In genomic region chr15:63870043-63870394, GRCh38 we compare ENCODE assay signal across 15 cellular contexts. TPM values are rescaled to one million over a fixed set of nuclear protein-coding genes. Genes with fewer than 3 reads are reported as not detected.
DNase-seq lines count a peak whose midpoint lies in the region; ATAC-seq, FAIRE-seq and TF ChIP-seq lines count a peak whose summit lies in the region.
"Had no signal": no experiment of that assay in that cellular context is flagged by ENCODE, and none has a peak within 500 bp of the region (broad histone marks: within the 10 kb centered on the region; RNA-seq: fewer than 3 reads in every experiment).

No MANE protein-coding gene starts in this region.

- 39% methylated on average over 2 of the region's 2 CpGs for WGBS in mammary epithelial cell (ENCODE audit: low coverage, missing lambda C conversion rate)
- WGBS in GM12878 (ENCODE audit: insufficient coverage, insufficient replicate concordance, low lambda C conversion rate, missing lambda C conversion rate): 0% methylated on average over 2 of the region's 2 CpGs

- POLR2A ChIA-PET in MCF 10A (lab: Yijun Ruan, JAX): no interaction called here
- POLR2A ChIA-PET in GM12878 (lab: Charles Lee): interaction anchor here (0.6 to 5.6 kb wide), 7 partner anchors 8 to 37 kb away, joined by 3 to 53 read pairs (median 7); partner anchors contain the start of gene HERC1
- POLR2A ChIA-PET in OCI-LY7 (lab: Charles Lee): interaction anchor here (0.6 to 0.9 kb wide), 3 partner anchors 24 to 61 kb away, joined by 3 to 4 read pairs (median 3); no protein-coding TSS in a partner anchor

- H3K27ac Mint-ChIP-seq in MCF 10A (ENCODE audit: low read depth, unreplicated experiment): no peak overlapping the region

- no peak for TF ChIP-seq RAD21 in GM12878 (IDR thresholded peaks at IDR 0.05; ENCODE audit: insufficient read depth, low read depth, low read length)

- H3K4me2 ChIP-seq in mammary epithelial cell (ENCODE audit: insufficient read depth, low read depth, low read length) (no peak overlapping the region), GM12878 (ENCODE audit: control insufficient read depth, insufficient read depth) (peak overlapping the region; percentile 30; the same call in 1 of the 2 replicates), OCI-LY7 (ENCODE audit: low read length) (no peak overlapping the region)

- no peak for FAIRE-seq in GM12878 (lab: Jason Lieb, UNC)

- TF ChIP-seq CTCF in MCF 10A (IDR thresholded peaks at IDR 0.05; ENCODE audit: unreplicated experiment): no peak
- no peak for TF ChIP-seq CTCF in mammary epithelial cell (conservative IDR thresholded peaks at IDR 0.05 in 1 of 2, IDR thresholded peaks at IDR 0.05 in 1 of 2; ENCODE audit: extremely low read depth in 1 of 2, insufficient read depth in 1 of 2, low read depth in 1 of 2, low read length in 2 of 2)
- TF ChIP-seq CTCF in GM12878 (IDR thresholded peaks at IDR 0.05 in 2 of 3, conservative IDR thresholded peaks at IDR 0.05 in 1 of 3; ENCODE audit: control insufficient read depth in 2 of 3, extremely low read depth in 1 of 3, insufficient read depth in 1 of 3, low read depth in 3 of 3, low read length in 3 of 3): no peak
- TF ChIP-seq CTCF in OCI-LY7 (conservative IDR thresholded peaks at IDR 0.05; ENCODE audit: low read length): no peak

- no TSS peak for BruUV-seq in MCF 10A (replicated peaks; lab: Mats Ljungman, UMichigan)
- BruUV-seq in mammary epithelial cell (replicated peaks; lab: Mats Ljungman, UMichigan): no TSS peak
- no TSS peak for BruUV-seq in GM12878 (replicated peaks; lab: Mats Ljungman, UMichigan)
- no TSS peak for BruUV-seq in OCI-LY7 (replicated peaks; lab: Mats Ljungman, UMichigan)

- in situ Hi-C loops in mammary epithelial cell (cut with MboI; ENCODE audit: low sequenced_read_pairs in 2 of 2): no loop called here
- in situ Hi-C loops in GM12878 (cut with MboI): no loop called here

- ATAC-seq in GM12878 (peak; percentile 84), GM21515 (IDR thresholded peaks at IDR 0.05; ENCODE audit: unreplicated experiment) (no peak)

- H3K4me3 Mint-ChIP-seq in MCF 10A (ENCODE audit: unreplicated experiment): no peak overlapping the region

- no peaks in the 10 kb centered on the region for H4K20me1 ChIP-seq in mammary epithelial cell (ENCODE audit: insufficient read depth, low read length)
- no peaks in the 10 kb centered on the region for H4K20me1 ChIP-seq in GM12878 (ENCODE audit: control insufficient read depth, insufficient read depth)
- H4K20me1 ChIP-seq in OCI-LY7 (ENCODE audit: insufficient read depth, low read length): no peaks in the 10 kb centered on the region

- H3K9me2 ChIP-seq in OCI-LY7 (ENCODE audit: insufficient read depth, low read length): no peaks in the 10 kb centered on the region

- H3K9ac ChIP-seq in mammary epithelial cell (ENCODE audit: insufficient read depth, low read length) (no peak overlapping the region), GM12878 (ENCODE audit: control insufficient read depth, insufficient read depth, low read length) (no peak overlapping the region)

- intact Hi-C loops in MCF 10A (cut with micrococcal nuclease): no loop called here
- intact Hi-C loops in mammary epithelial cell (cut with micrococcal nuclease): no loop called here
- intact Hi-C loops in GM12878 (cut with micrococcal nuclease; ENCODE audit: unreplicated experiment): no loop called here
- intact Hi-C loops in OCI-LY7 (cut with micrococcal nuclease; ENCODE audit: unreplicated experiment): no loop called here

- no peaks in the 10 kb centered on the region for H3K9me3 ChIP-seq in mammary epithelial cell (replicated peaks; ENCODE audit: insufficient read depth, low read length)
- H3K9me3 ChIP-seq in GM12878 (replicated peaks; ENCODE audit: control insufficient read depth, insufficient read depth, low read length): no peaks in the 10 kb centered on the region; the same call in 2 of the 3 replicates
- H3K9me3 ChIP-seq in OCI-LY7 (ENCODE audit: low read length): no peaks in the 10 kb centered on the region
- H3K9me3 ChIP-seq: vagina had no signal

- no peaks in the 10 kb centered on the region for H3K36me3 Mint-ChIP-seq in MCF 10A (ENCODE audit: insufficient read depth, unreplicated experiment)
- H3K36me3 Mint-ChIP-seq: brain had no signal

- SMC1A ChIA-PET in GM12878 (lab: Charles Lee; ENCODE audit: uncharacterized antibody, unreplicated experiment): interaction anchor here (0.9 to 7.8 kb wide), 13 partner anchors 10 to 118 kb away, joined by 3 to 84 read pairs (median 7); no protein-coding TSS in a partner anchor

- H3K27me3 Mint-ChIP-seq in MCF 10A (ENCODE audit: insufficient read depth, unreplicated experiment): peaks cover 11% of the 10 kb centered on the region

- TF ChIP-seq POLR2A in GM12878 (IDR thresholded peaks at IDR 0.05; ENCODE audit: low read depth, low read length): no peak

- CTCF ChIA-PET in MCF 10A (lab: Yijun Ruan, JAX): interaction anchor here (1.4 kb wide), 2 partner anchors 118 to 198 kb away, joined by 4 to 5 read pairs; no protein-coding TSS in a partner anchor
- CTCF ChIA-PET in mammary epithelial cell (lab: Charles Lee; ENCODE audit: low non-redundant PET): no interaction called here
- CTCF ChIA-PET in GM12878 (lab: Yijun Ruan, JAX): interaction anchor here (0.8 to 3.9 kb wide), 10 partner anchors 10 to 198 kb away, joined by 3 to 22 read pairs (median 6); partner anchors contain the start of gene DAPK2
- CTCF ChIA-PET in OCI-LY7 (lab: Charles Lee; ENCODE audit: unreplicated experiment): no interaction called here

- dilution Hi-C loops in mammary epithelial cell (cut with HindIII; ENCODE audit: low sequenced_read_pairs): no loop called here

- no peak overlapping the region for H3K27ac ChIP-seq in mammary epithelial cell (ENCODE audit: insufficient read depth, low read depth, low read length)
- peak overlapping the region; percentile 40 for H3K27ac ChIP-seq in GM12878 (ENCODE audit: control insufficient read depth, insufficient read depth)
- H3K27ac ChIP-seq in OCI-LY7 (ENCODE audit: low read depth, low read length, poor library complexity, severe bottlenecking): no peak overlapping the region
- H3K27ac ChIP-seq: vagina had no signal

- H3K4me3 ChIP-seq in mammary epithelial cell (replicated peaks in 1 of 3; ENCODE audit: insufficient read depth in 1 of 3, low read depth in 2 of 3, low read length in 3 of 3) (no peak overlapping the region), GM12878 (no peak overlapping the region), OCI-LY7 (ENCODE audit: low read depth, low read length, poor library complexity, severe bottlenecking) (no peak overlapping the region)
- H3K4me3 ChIP-seq: vagina had no signal

- DNase-seq in MCF 10A (ENCODE audit: unreplicated experiment) (peak; percentile 8), mammary epithelial cell (no peak), NOMO-1 treated with DMSO at 0.1 percent for 48 hours (lab: John Stamatoyannopoulos, UW; ENCODE audit: unreplicated experiment) (peak; percentile 91), GM12878 (ENCODE audit: low read depth, low spot score) (no peak), OCI-LY7 (ENCODE audit: low spot score) (no peak), NCI-H146 treated with DMSO at 0.1 percent for 48 hours (lab: John Stamatoyannopoulos, UW; ENCODE audit: unreplicated experiment) (no peak), NCI-H1092 (lab: John Stamatoyannopoulos, UW) (no peak)
- DNase-seq: activated CD8-positive, alpha-beta memory T cell treated with anti-CD3 and anti-CD28 coated beads for 24 hours; effector memory CD4-positive, alpha-beta T cell; glutamatergic neuron; NCI-H1105 treated with DMSO at 0.1 percent for 48 hours; NCI-H526 treated with DMSO at 0.1 percent for 48 hours had no signal

- no peak overlapping the region for H2AFZ ChIP-seq in mammary epithelial cell (ENCODE audit: low read depth, low read length)
- no peak overlapping the region for H2AFZ ChIP-seq in GM12878 (ENCODE audit: control insufficient read depth, low read depth, low read length)
- H2AFZ ChIP-seq in OCI-LY7 (ENCODE audit: low read length): no peak overlapping the region

- H3K27me3 ChIP-seq in mammary epithelial cell (ENCODE audit: insufficient read depth, low read length): no peaks in the 10 kb centered on the region
- no peaks in the 10 kb centered on the region for H3K27me3 ChIP-seq in GM12878 (replicated peaks in 1 of 2; ENCODE audit: control insufficient read depth in 2 of 2, insufficient read depth in 2 of 2, low read length in 1 of 2)
- H3K27me3 ChIP-seq: vagina had no signal

- H3K79me2 ChIP-seq in mammary epithelial cell (ENCODE audit: insufficient read depth, low read length) (no peaks in the 10 kb centered on the region), GM12878 (ENCODE audit: control insufficient read depth, insufficient read depth, low read length) (no peaks in the 10 kb centered on the region), OCI-LY7 (ENCODE audit: insufficient read depth, low read depth, low read length) (no peaks in the 10 kb centered on the region)

- H3K36me3 ChIP-seq in mammary epithelial cell (ENCODE audit: insufficient read depth, low read length) (no peaks in the 10 kb centered on the region), GM12878 (ENCODE audit: control insufficient read depth in 2 of 2, insufficient read depth in 2 of 2, low read length in 1 of 2) (no peaks in the 10 kb centered on the region), OCI-LY7 (ENCODE audit: insufficient read depth, low read length) (no peaks in the 10 kb centered on the region)
- H3K36me3 ChIP-seq: vagina had no signal

- peaks cover 8% of the 10 kb centered on the region for H3K9me3 Mint-ChIP-seq in MCF 10A (ENCODE audit: unreplicated experiment)

- peak in 1 of 2 experiments; percentile 23; a peak in 1 of 4 replicates for TF ChIP-seq EP300 in GM12878 (IDR thresholded peaks at IDR 0.05; ENCODE audit: borderline replicate concordance in 1 of 2, control insufficient read depth in 1 of 2, low read depth in 2 of 2, low read length in 2 of 2)

- RAD21 ChIA-PET in GM12878 (lab: Charles Lee; ENCODE audit: unreplicated experiment): interaction anchor here (0.6 to 8.0 kb wide), 15 partner anchors 11 to 176 kb away, joined by 3 to 70 read pairs (median 6); partner anchors contain the start of gene DAPK2

- H3K4me1 ChIP-seq in mammary epithelial cell (ENCODE audit: insufficient read depth, low read length) (no peaks in the 10 kb centered on the region), GM12878 (ENCODE audit: control insufficient read depth, insufficient read depth, low read length) (peaks cover 20% of the 10 kb centered on the region), OCI-LY7 (ENCODE audit: insufficient read depth, low read length, poor library complexity, severe bottlenecking) (peaks cover 3% of the 10 kb centered on the region)
- H3K4me1 ChIP-seq: vagina had no signal

- no peaks in the 10 kb centered on the region for H3K4me1 Mint-ChIP-seq in MCF 10A (ENCODE audit: insufficient read depth, unreplicated experiment)
- H3K4me1 Mint-ChIP-seq: brain had no signal

RNA-seq across cellular contexts. Expression of gene HERC1, which starts 36.3 kb away (rescaled TPM):
- total RNA-seq in MCF 10A (2022) (34.0 and 34.3 TPM in 2 replicates), mammary epithelial cell (10 to 100 TPM; 40.1 to 80.5 TPM), GM12878 (2014; rRNA removed) (80.5 and 83.3 TPM in 2 replicates), GM12878 (2014; rRNA removed; fragmentation: Illumina TruSeq; extraction: Trizol) (62.3 and 68.2 TPM in 2 replicates), GM12878 (2021) (73.4 and 78.6 TPM in 2 replicates), OCI-LY7 (2022) (70.0 and 71.5 TPM in 2 replicates)
- polyA plus RNA-seq in mammary epithelial cell (10.7 TPM), GM12878 (2011; rRNA removed) (28.8 and 38.2 TPM in 2 replicates), GM12878 (2014; fragmentation: Illumina TruSeq; extraction: Trizol) (56.2 and 59.5 TPM in 2 replicates), GM12878 (2014; fragmentation: Nextera tagmentation; extraction: Ambion mirVana) (10 to 100 TPM; 11.3 to 21.1 TPM), GM12878 (2014; rRNA removed) (53.8 and 55.0 TPM in 2 replicates), GM12878 (2016; fragmentation: Nextera tagmentation; extraction: Ambion mirVana) (10 to 100 TPM; 28.9 to 29.4 TPM)
- polyA minus RNA-seq in mammary epithelial cell: 166 TPM
- 561 and 573 TPM in 2 replicates for total RNA-seq in GM12878 (2013; cell fraction: nucleolus; rRNA removed)
- polyA plus RNA-seq in GM12878 (2011; ENCODE audit: low read depth): 23.1 TPM
- polyA plus RNA-seq in GM12878 (2011; cell fraction: cytosol; rRNA removed): 44.2 and 56.0 TPM in 2 replicates
- polyA plus RNA-seq in GM12878 (2011; cell fraction: nucleus; rRNA removed): 133 TPM in 2 replicates
- polyA plus RNA-seq in GM12878 (2012): 37.2 and 52.5 TPM in 2 replicates
- 113 and 115 TPM in 2 replicates for polyA minus RNA-seq in GM12878 (2011; rRNA and poly(A)+ RNA removed)
- 43.2 and 52.2 TPM in 2 replicates for polyA minus RNA-seq in GM12878 (2011; cell fraction: cytosol; rRNA and poly(A)+ RNA removed)
- 70.1 and 128 TPM in 2 replicates for polyA minus RNA-seq in GM12878 (2011; cell fraction: nucleus; rRNA and poly(A)+ RNA removed)
- 53.2 and 55.9 TPM in 2 replicates for total RNA-seq in OCI-LY7 (2014; rRNA removed; shearing (Covaris generic))

Comparison
In these comparisons a context has a peak if more than half of its experiments do, and no peak if none do; other contexts are left out.
1. DNase-seq: peak in MCF 10A (single experiment) and NOMO-1 treated with DMSO at 0.1 percent for 48 hours (single experiment); none in mammary epithelial cell (single experiment), GM12878 (single experiment), OCI-LY7 (single experiment), NCI-H146 treated with DMSO at 0.1 percent for 48 hours (single experiment) and NCI-H1092 (single experiment).
2. CTCF ChIA-PET loops: an anchor here in MCF 10A (1.4 kb wide) and GM12878 (0.8 to 3.9 kb wide); none called in mammary epithelial cell and OCI-LY7.